1 cellular context compared by ENCODE assay signal in genomic region chr2:38440655-38441054, GRCh38.
TF ChIP-seq lines count a peak whose summit lies in the region.

No MANE protein-coding gene starts in this region.

TF ChIP-seq in H1, 55 proteins besides CTCF, POLR2A, EP300 and RAD21 (continued from another document):
- TF ChIP-seq CHD7 (IDR thresholded peaks at IDR 0.05; ENCODE audit: insufficient replicate concordance, low read length): no peak
- no peak for TF ChIP-seq MAX (IDR thresholded peaks at IDR 0.05)
- no peak for TF ChIP-seq TBP (IDR thresholded peaks at IDR 0.05; ENCODE audit: low read depth, low read length)
- no peak for TF ChIP-seq CBX8 (IDR thresholded peaks at IDR 0.05; ENCODE audit: borderline replicate concordance, low read depth, low read length)
- TF ChIP-seq MAFK (IDR thresholded peaks at IDR 0.05; ENCODE audit: low read depth, low read length): no peak
- no peak for TF ChIP-seq CHD2 (IDR thresholded peaks at IDR 0.05; ENCODE audit: low read length)
